Comparison of ENCODE assay signal across 16 cellular contexts in the genomic region with DNA sequence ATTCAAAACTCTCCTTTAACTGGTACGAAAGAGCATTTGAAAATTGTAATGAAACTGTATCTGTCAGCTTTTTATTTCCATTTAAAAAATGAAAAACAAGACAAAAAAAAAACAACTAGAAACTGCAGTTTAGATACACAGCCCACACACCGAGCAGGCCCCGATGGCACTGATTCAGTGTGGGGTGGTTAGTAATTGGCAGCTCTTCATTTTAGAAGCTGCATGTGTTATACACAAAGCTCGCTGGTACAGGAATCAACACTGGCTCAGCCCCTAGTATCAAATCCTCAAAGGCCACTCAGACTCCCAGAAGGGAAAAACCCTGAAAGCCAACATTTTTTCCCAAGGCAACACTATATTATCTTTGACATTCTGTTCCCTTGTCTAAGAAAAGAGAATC. TPM values are rescaled to one million over a fixed set of nuclear protein-coding genes. Genes with fewer than 3 reads are reported as not detected.
A peak's percentile ranks its signal among the peaks of the same experiment; 100 is the strongest.
DNase-seq lines count a peak whose midpoint lies in the region; ATAC-seq, FAIRE-seq and TF ChIP-seq lines count a peak whose summit lies in the region.
"Had no signal": no experiment of that assay in that cellular context is flagged by ENCODE, and none has a peak within 500 bp of the region (broad histone marks: within the 10 kb centered on the region; RNA-seq: fewer than 3 reads in every experiment).

No MANE protein-coding gene starts in this region.

- WGBS in A549 (ENCODE audit: missing lambda C conversion rate): 78% methylated on average over 4 of the region's 4 CpGs

- no peak for DNase-seq in A549 (ENCODE audit: low read depth in 1 of 2, low spot score in 1 of 2)
- DNase-seq in Ammon's horn (ENCODE audit: low spot score): peak; percentile 61
- DNase-seq in amniotic epithelial cell (ENCODE audit: low read depth): peak; percentile 54
- peak; percentile 71 for DNase-seq in myocyte (ENCODE audit: low read depth)
- no peak for DNase-seq in ureter (ENCODE audit: low spot score)
- DNase-seq in NCI-H1092 treated with DMSO at 0.1 percent for 48 hours (lab: John Stamatoyannopoulos, UW): no peak
- DNase-seq: activated CD4-positive, alpha-beta T cell treated with anti-CD3 and anti-CD28 coated beads for 1 hour; activated CD8-positive, alpha-beta memory T cell treated with anti-CD3 and anti-CD28 coated beads, Interleukin-2, amount 50 U/mL, for 48 hours; BE2C; esophagus squamous epithelium; islet precursor cell; NCI-H2029 treated with DMSO at 0.1 percent for 48 hours; NCI-H510A treated with DMSO at 0.1 percent for 48 hours; SJCRH30 had no signal

- no peak for FAIRE-seq in A549 (lab: Jason Lieb, UNC)

- no peak for TF ChIP-seq CTCF in A549 (IDR thresholded peaks at IDR 0.05)

- no peak for ATAC-seq in A549
- ATAC-seq in HG03280 (IDR thresholded peaks at IDR 0.05; ENCODE audit: unreplicated experiment): no peak

- POLR2A ChIA-PET in A549 (lab: Yijun Ruan, JAX): no interaction called here

- TF ChIP-seq POLR2A in A549 (IDR thresholded peaks at IDR 0.05; ENCODE audit: low read length): no peak

- H3K27ac ChIP-seq in A549: no peak overlapping the region
- H3K27ac ChIP-seq: cardiac muscle cell, esophagus squamous epithelium, SJCRH30 had no signal

- CTCF ChIA-PET in A549 (lab: Yijun Ruan, JAX): interaction anchor here (1.1 to 3.7 kb wide), 5 partner anchors 9 to 498 kb away, joined by 4 to 26 read pairs (median 6); no protein-coding TSS in a partner anchor

- no peak for TF ChIP-seq EP300 in A549 (IDR thresholded peaks at IDR 0.05)

- no peaks in the 10 kb centered on the region for H3K9me3 ChIP-seq in A549
- H3K9me3 ChIP-seq: BE2C, esophagus squamous epithelium, SJCRH30 had no signal

- H3K4me2 ChIP-seq in A549: no peak overlapping the region

- no peak for TF ChIP-seq RAD21 in A549 (conservative IDR thresholded peaks at IDR 0.05 in 1 of 2, IDR thresholded peaks at IDR 0.05 in 1 of 2)

- no peak overlapping the region for H3K4me3 ChIP-seq in A549
- H3K4me3 ChIP-seq: cardiac muscle cell, esophagus squamous epithelium, SJCRH30 had no signal

- H3K4me1 ChIP-seq in A549: peaks cover 12% of the 10 kb centered on the region; the same call in 2 of the 3 replicates
- H3K4me1 ChIP-seq: BE2C, SJCRH30 had no signal

TF ChIP-seq in A549, 52 proteins besides CTCF, POLR2A, EP300 and RAD21:
- no peak for TF ChIP-seq SREBF2 (IDR thresholded peaks at IDR 0.05)
- TF ChIP-seq BHLHE40 (IDR thresholded peaks at IDR 0.05; ENCODE audit: low read depth, low read length): no peak
- TF ChIP-seq MAFK (IDR thresholded peaks at IDR 0.05; ENCODE audit: partially characterized antibody): peak; percentile 26
- TF ChIP-seq, protein P1, sequence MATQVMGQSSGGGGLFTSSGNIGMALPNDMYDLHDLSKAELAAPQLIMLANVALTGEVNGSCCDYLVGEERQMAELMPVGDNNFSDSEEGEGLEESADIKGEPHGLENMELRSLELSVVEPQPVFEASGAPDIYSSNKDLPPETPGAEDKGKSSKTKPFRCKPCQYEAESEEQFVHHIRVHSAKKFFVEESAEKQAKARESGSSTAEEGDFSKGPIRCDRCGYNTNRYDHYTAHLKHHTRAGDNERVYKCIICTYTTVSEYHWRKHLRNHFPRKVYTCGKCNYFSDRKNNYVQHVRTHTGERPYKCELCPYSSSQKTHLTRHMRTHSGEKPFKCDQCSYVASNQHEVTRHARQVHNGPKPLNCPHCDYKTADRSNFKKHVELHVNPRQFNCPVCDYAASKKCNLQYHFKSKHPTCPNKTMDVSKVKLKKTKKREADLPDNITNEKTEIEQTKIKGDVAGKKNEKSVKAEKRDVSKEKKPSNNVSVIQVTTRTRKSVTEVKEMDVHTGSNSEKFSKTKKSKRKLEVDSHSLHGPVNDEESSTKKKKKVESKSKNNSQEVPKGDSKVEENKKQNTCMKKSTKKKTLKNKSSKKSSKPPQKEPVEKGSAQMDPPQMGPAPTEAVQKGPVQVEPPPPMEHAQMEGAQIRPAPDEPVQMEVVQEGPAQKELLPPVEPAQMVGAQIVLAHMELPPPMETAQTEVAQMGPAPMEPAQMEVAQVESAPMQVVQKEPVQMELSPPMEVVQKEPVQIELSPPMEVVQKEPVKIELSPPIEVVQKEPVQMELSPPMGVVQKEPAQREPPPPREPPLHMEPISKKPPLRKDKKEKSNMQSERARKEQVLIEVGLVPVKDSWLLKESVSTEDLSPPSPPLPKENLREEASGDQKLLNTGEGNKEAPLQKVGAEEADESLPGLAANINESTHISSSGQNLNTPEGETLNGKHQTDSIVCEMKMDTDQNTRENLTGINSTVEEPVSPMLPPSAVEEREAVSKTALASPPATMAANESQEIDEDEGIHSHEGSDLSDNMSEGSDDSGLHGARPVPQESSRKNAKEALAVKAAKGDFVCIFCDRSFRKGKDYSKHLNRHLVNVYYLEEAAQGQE (IDR thresholded peaks at IDR 0.05): no peak
- TF ChIP-seq FOSL2 (IDR thresholded peaks at IDR 0.05): no peak
- TF ChIP-seq FOSL2 (CRISPR knock-in tag; IDR thresholded peaks at IDR 0.05): no peak

RNA-seq across cellular contexts. Expression of a gene that starts 30.5 kb away (rescaled TPM):
- polyA plus RNA-seq in A549 (2011; rRNA removed): 4.5 and 6.9 TPM in 2 replicates
- 1.2 TPM in 2 replicates for polyA plus RNA-seq in A549 (2012; cell fraction: cytosol; rRNA removed)
- polyA plus RNA-seq in A549 (2012; cell fraction: nucleus; rRNA removed): 0.58 and 0.84 TPM in 2 replicates
- 4.6 to 5.4 TPM (median 4.8 TPM) in 3 replicates for polyA plus RNA-seq in A549 (2017; fragmentation: RNase III; extraction: RNeasy Plus Mini Kit Qiagen cat#74134 plus additional on column Dnase treatment)
- 0.99 and 1.3 TPM in 2 replicates for polyA minus RNA-seq in A549 (2011; rRNA and poly(A)+ RNA removed)
- total RNA-seq in myocyte: 23.2 and 26.3 TPM in 2 replicates
- polyA plus RNA-seq in myocyte (2012): 13.1 TPM
- total RNA-seq in ureter: 10.7 TPM

Comparison
In these comparisons a context has a peak if more than half of its experiments do, and no peak if none do; other contexts are left out.
1. DNase-seq: peak in Ammon's horn (single experiment), amniotic epithelial cell (single experiment) and myocyte (single experiment); none in A549 (0 of 2), ureter (single experiment) and NCI-H1092 treated with DMSO at 0.1 percent for 48 hours (single experiment).